In genomic region chr3:2770451-2770850, GRCh38 we compare ENCODE assay signal across 1 cellular context.
TF ChIP-seq lines count a peak whose summit lies in the region.

No MANE protein-coding gene starts in this region.

TF ChIP-seq in IMR-90, 13 proteins besides CTCF, POLR2A, EP300 and RAD21 (continued from another document):
- TF ChIP-seq BHLHE40 (IDR thresholded peaks at IDR 0.05; ENCODE audit: low read depth, low read length) = no peak
- TF ChIP-seq NFE2L2 (IDR thresholded peaks at IDR 0.05; ENCODE audit: low read depth, low read length) = no peak
